ENCODE assay signal across 17 cellular contexts in genomic region chr7:75531359-75531821, GRCh38. TPM values are rescaled to one million over a fixed set of nuclear protein-coding genes. Genes with fewer than 3 reads are reported as not detected.
DNase-seq lines count a peak whose midpoint lies in the region; ATAC-seq and TF ChIP-seq lines count a peak whose summit lies in the region.
"Had no signal": no experiment of that assay in that cellular context is flagged by ENCODE, and none has a peak within 500 bp of the region (broad histone marks: within the 10 kb centered on the region; RNA-seq: fewer than 3 reads in every experiment).

No MANE protein-coding gene starts in this region.

- no peak overlapping the region for H3K4me3 ChIP-seq in GM23248
- no peak overlapping the region for H3K4me3 ChIP-seq in choroid plexus epithelial cell (ENCODE audit: low read depth, low read length)
- no peak overlapping the region for H3K4me3 ChIP-seq in neuronal stem cell (ENCODE audit: low read length in 2 of 2)
- H3K4me3 ChIP-seq: adrenal gland, GM12878, heart right ventricle, Peyer's patch had no signal

- H2BK5ac ChIP-seq in neuronal stem cell (ENCODE audit: low read length), result no peak overlapping the region

- no peak overlapping the region for H3K18ac ChIP-seq in neuronal stem cell (ENCODE audit: low read length)

- H3K79me2 ChIP-seq in GM23248 (ENCODE audit: insufficient read depth), result peaks cover 14% of the 10 kb centered on the region

- peaks cover 18% of the 10 kb centered on the region for H3F3A ChIP-seq in GM23248 (ENCODE audit: insufficient read depth)

- H3K14ac ChIP-seq in neuronal stem cell (ENCODE audit: low read length), result no peak overlapping the region

- no peak overlapping the region for H2BK15ac ChIP-seq in neuronal stem cell (ENCODE audit: low read length)

- H3K4me1 ChIP-seq in GM23248 (ENCODE audit: insufficient read depth) (peaks cover 17% of the 10 kb centered on the region), neuronal stem cell (ENCODE audit: control insufficient read depth in 2 of 2, insufficient read depth in 1 of 2, low read depth in 1 of 2, low read length in 2 of 2) (peaks cover 3 to 8% of the 10 kb centered on the region in 2 donors)

- H3K9me2 ChIP-seq in GM23248 (ENCODE audit: insufficient read depth), result no peaks in the 10 kb centered on the region

- H3K9ac ChIP-seq in GM23248 (no peak overlapping the region), neuronal stem cell (ENCODE audit: low read depth, low read length, poor library complexity) (no peak overlapping the region)

- H3K27ac ChIP-seq in GM23248 (no peak overlapping the region), neuronal stem cell (replicated peaks; ENCODE audit: low read length) (peak overlapping the region; percentile 39)
- H3K27ac ChIP-seq: adrenal gland, Peyer's patch had no signal

- H4K8ac ChIP-seq in neuronal stem cell (ENCODE audit: low read depth, low read length), result no peak overlapping the region

- in situ Hi-C loops in GM23248 (cut with MboI), result no loop called here
- in situ Hi-C loops in G401 (cut with HindIII; ENCODE audit: low sequenced_read_pairs), result no loop called here

- peaks cover 10% of the 10 kb centered on the region for H3K79me1 ChIP-seq in neuronal stem cell (ENCODE audit: low read depth, low read length)

- no peak overlapping the region for H2AK5ac ChIP-seq in neuronal stem cell (ENCODE audit: low read depth, low read length)

- H2AFZ ChIP-seq in GM23248 (no peak overlapping the region), neuronal stem cell (ENCODE audit: low read length) (no peak overlapping the region)

- peak; percentile 12 for DNase-seq in GM23248
- DNase-seq in M059J (ENCODE audit: low read depth), result peak; percentile 77
- peak; percentile 2 for DNase-seq in choroid plexus epithelial cell (ENCODE audit: low read depth)
- no peak for DNase-seq in neuronal stem cell (ENCODE audit: low spot score)
- DNase-seq in nucleus accumbens (lab: John Stamatoyannopoulos, UW), result no peak
- DNase-seq in G401 (ENCODE audit: low spot score), result no peak
- DNase-seq in NK-92 (lab: John Stamatoyannopoulos, UW; ENCODE audit: unreplicated experiment), result no peak
- DNase-seq: effector CD4-positive, alpha-beta T cell; GOT3; heart right ventricle; KG1; NCI-H2107 had no signal

- H3K4ac ChIP-seq in neuronal stem cell (ENCODE audit: low read length), result no peak overlapping the region

- ATAC-seq in HG03565 (IDR thresholded peaks at IDR 0.05; ENCODE audit: unreplicated experiment), result no peak
- ATAC-seq: GM12878, heart right ventricle had no signal

- H4K91ac ChIP-seq in neuronal stem cell (ENCODE audit: low read depth, low read length, poor library complexity), result no peak overlapping the region

- no peak for TF ChIP-seq CTCF in choroid plexus epithelial cell (conservative IDR thresholded peaks at IDR 0.05; ENCODE audit: low read depth, low read length)

- H3K9me3 ChIP-seq in GM23248 (ENCODE audit: low read depth) (no peaks in the 10 kb centered on the region), neuronal stem cell (replicated peaks in 1 of 2; ENCODE audit: control insufficient read depth in 2 of 2, insufficient read depth in 1 of 2, low read depth in 1 of 2, low read length in 2 of 2) (no peaks in the 10 kb centered on the region)
- H3K9me3 ChIP-seq: adrenal gland, heart right ventricle, Peyer's patch had no signal

- H3K23ac ChIP-seq in neuronal stem cell (ENCODE audit: low read depth, low read length, poor library complexity), result no peak overlapping the region

- no peaks in the 10 kb centered on the region for H4K20me1 ChIP-seq in GM23248 (ENCODE audit: insufficient read depth)

- H3K27me3 ChIP-seq in GM23248 (replicated peaks; ENCODE audit: insufficient read depth) (no peaks in the 10 kb centered on the region), neuronal stem cell (ENCODE audit: control insufficient read depth in 3 of 3, insufficient read depth in 3 of 3, low read depth in 1 of 3, low read length in 3 of 3) (no peaks in the 10 kb centered on the region)
- H3K27me3 ChIP-seq: adrenal gland, heart right ventricle, Peyer's patch had no signal

- H2BK120ac ChIP-seq in neuronal stem cell (ENCODE audit: low read depth, low read length), result no peak overlapping the region

- H3K4me2 ChIP-seq in GM23248 (ENCODE audit: unreplicated experiment) (no peak overlapping the region), neuronal stem cell (ENCODE audit: insufficient read depth, low read length, poor library complexity, severe bottlenecking) (no peak overlapping the region)

- H3K36me3 ChIP-seq in GM23248 (ENCODE audit: low read depth) (no peaks in the 10 kb centered on the region), neuronal stem cell (replicated peaks in 1 of 2; ENCODE audit: control insufficient read depth in 2 of 2, insufficient read depth in 2 of 2, low read length in 2 of 2) (peaks cover 9 to 30% of the 10 kb centered on the region in 2 donors)

- WGBS in GM23248 (ENCODE audit: low coverage in 1 of 2, low lambda C conversion rate in 2 of 2, missing lambda C conversion rate in 2 of 2), 2 experiments, result 61% methylated on average over 6 of the region's 6 CpGs
- WGBS in neuronal stem cell (ENCODE audit: extremely low coverage in 2 of 2, insufficient read length in 2 of 2, insufficient replicate concordance in 1 of 2), 2 donors, result no CpG with 5 or more reads among the region's 6 CpGs

- no peak overlapping the region for H2BK12ac ChIP-seq in neuronal stem cell (ENCODE audit: low read length)

RNA-seq across cellular contexts. Expression of gene SPDYE5, which starts 39.3 kb away (rescaled TPM):
- not detected in 2 replicates for total RNA-seq in GM23248 (2014; rRNA removed; shearing (Covaris generic))
- polyA plus RNA-seq in GM23248 (2016; fragmentation: Nextera tagmentation; extraction: Ambion mirVana), result 0.38 and 0.74 TPM in 2 replicates
- total RNA-seq in M059J (2014; rRNA removed; shearing (Covaris generic)), result not detected in 2 replicates
- polyA plus RNA-seq in neuronal stem cell (2013, experiment 1 of 2), result not detected
- not detected for polyA plus RNA-seq in neuronal stem cell (2013, experiment 2 of 2)
- not detected in 2 replicates for total RNA-seq in G401 (2014; rRNA removed; shearing (Covaris generic))
- total RNA-seq: adrenal gland, GM12878, Peyer's patch, subcutaneous adipose tissue had no signal
- polyA plus RNA-seq: heart right ventricle had no signal

RNA-seq across cellular contexts. Expression of gene POM121C, which starts 45.3 kb away (rescaled TPM):
- total RNA-seq in GM23248 (2014; rRNA removed; shearing (Covaris generic)), result 8.6 and 14.9 TPM in 2 replicates
- 22.8 and 27.7 TPM in 2 replicates for polyA plus RNA-seq in GM23248 (2016; fragmentation: Nextera tagmentation; extraction: Ambion mirVana)
- total RNA-seq in M059J (2014; rRNA removed; shearing (Covaris generic)), result 8.4 and 13.6 TPM in 2 replicates
- polyA plus RNA-seq in neuronal stem cell (2013, experiment 1 of 2), result 52.5 TPM
- 50.8 TPM for polyA plus RNA-seq in neuronal stem cell (2013, experiment 2 of 2)
- total RNA-seq in G401 (2014; rRNA removed; shearing (Covaris generic)), result 3.4 and 3.5 TPM in 2 replicates

Comparison
In these comparisons a context has a peak if more than half of its experiments do, and no peak if none do; other contexts are left out.
1. DNase-seq: peak in GM23248 (single experiment), M059J (single experiment) and choroid plexus epithelial cell (single experiment); none in neuronal stem cell (single experiment), nucleus accumbens (0 of 56), G401 (single experiment) and NK-92 (single experiment).